ENCODE assay signal across 24 cellular contexts in the genomic region with DNA sequence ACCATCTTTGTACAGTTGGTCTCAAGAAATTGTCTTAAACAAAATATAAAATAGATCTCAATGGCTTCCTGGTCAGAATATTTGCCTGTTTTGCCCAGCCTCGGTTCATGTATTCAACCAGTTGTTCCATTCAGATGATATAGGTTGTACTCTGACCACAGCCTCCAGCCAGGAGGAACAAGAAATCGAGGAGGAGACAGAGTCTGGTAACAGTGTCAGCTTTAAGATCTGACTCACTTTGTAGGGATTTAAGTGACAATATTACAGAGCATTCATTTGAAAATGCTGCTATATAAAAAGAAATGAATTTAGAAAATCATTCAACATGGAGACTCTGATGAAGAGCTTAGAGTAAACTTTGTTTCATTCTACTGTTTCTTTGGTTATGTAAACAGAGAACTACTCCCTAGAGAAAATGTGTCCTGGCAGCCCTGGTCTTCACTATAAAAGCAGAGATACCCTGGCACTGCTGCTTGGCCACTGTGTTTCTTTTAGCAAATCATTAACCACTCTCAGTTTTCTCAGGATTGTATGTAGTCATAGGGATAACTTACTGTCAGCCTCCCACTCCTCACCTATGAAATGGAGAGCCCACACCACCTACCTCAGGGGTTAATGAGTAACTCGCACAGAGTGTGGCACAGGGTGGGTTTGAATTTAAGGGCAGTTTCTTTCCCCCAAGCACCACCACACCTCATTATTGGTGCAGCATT. TPM values are rescaled to one million over a fixed set of nuclear protein-coding genes. Genes with fewer than 3 reads are reported as not detected.
A peak's percentile ranks its signal among the peaks of the same experiment; 100 is the strongest.
DNase-seq lines count a peak whose midpoint lies in the region; ATAC-seq, FAIRE-seq and TF ChIP-seq lines count a peak whose summit lies in the region.
"Had no signal": no experiment of that assay in that cellular context is flagged by ENCODE, and none has a peak within 500 bp of the region (broad histone marks: within the 10 kb centered on the region; RNA-seq: fewer than 3 reads in every experiment).

No MANE protein-coding gene starts in this region.

- H3K36me3 ChIP-seq in endocrine pancreas (ENCODE audit: control insufficient read depth, insufficient read depth, low read length) = no peaks in the 10 kb centered on the region
- H3K36me3 ChIP-seq in mesenchymal stem cell (ENCODE audit: control insufficient read depth in 1 of 2, insufficient read depth in 2 of 2, low read depth in 1 of 2, low read length in 2 of 2) = peaks cover 0 to 4% of the 10 kb centered on the region in 2 experiments
- H3K36me3 ChIP-seq in small intestine (ENCODE audit: control insufficient read depth in 2 of 2, insufficient read depth in 2 of 2, low read length in 2 of 2) = no peaks in the 10 kb centered on the region
- H3K36me3 ChIP-seq: breast epithelium, SJSA1, upper lobe of left lung had no signal

- no peak overlapping the region for H2BK5ac ChIP-seq in mesenchymal stem cell (ENCODE audit: low read depth, low read length, poor library complexity, severe bottlenecking)

- DNase-seq in DMS53 treated with DMSO at 0.1 percent for 48 hours (lab: John Stamatoyannopoulos, UW; ENCODE audit: unreplicated experiment) (peak; percentile 82), mesenchymal stem cell (no peak), small intestine (peak; percentile 58)
- no peak for DNase-seq in activated T-cell treated with anti-CD3 and anti-CD28 coated beads, Interleukin-2, amount 50 U/mL, for 24 hours
- DNase-seq: activated gamma-delta T cell; cortex of kidney; DMS 273 treated with DMSO at 0.1 percent for 48 hours; H9; left ventricle myocardium superior; NCI-H1417 treated with DMSO at 0.1 percent for 48 hours; NCI-H510A; nucleus accumbens; retina; stimulated activated CD4-positive, alpha-beta T cell treated with anti-CD3 and anti-CD28 coated beads, Interleukin-12 subunit alpha, Interleukin-12 subunit beta, amount 100 ng/mL, for 4 hours; stomach; T-helper 17 cell; upper lobe of left lung had no signal

- H4K91ac ChIP-seq in mesenchymal stem cell (ENCODE audit: low read length) = no peak overlapping the region

- H2BK15ac ChIP-seq in mesenchymal stem cell (ENCODE audit: low read depth, poor library complexity, severe bottlenecking) = no peak overlapping the region

- TF ChIP-seq POLR2A in GM18505 (IDR thresholded peaks at IDR 0.05; ENCODE audit: borderline replicate concordance, extremely low read depth, insufficient read depth, insufficient read length) = no peak

- ATAC-seq in GM21390 (IDR thresholded peaks at IDR 0.05; ENCODE audit: unreplicated experiment) (no peak), GM18505 (IDR thresholded peaks at IDR 0.05; ENCODE audit: unreplicated experiment) (no peak)
- ATAC-seq: left ventricle myocardium superior, T-helper 17 cell had no signal

- no peak overlapping the region for H3K14ac ChIP-seq in mesenchymal stem cell (ENCODE audit: low read length in 2 of 2)

- peak overlapping the region; percentile 37 for H3K4me2 ChIP-seq in mesenchymal stem cell (ENCODE audit: low read length, poor library complexity, severe bottlenecking)

- H3K4me1 Mint-ChIP-seq in activated T-cell treated with anti-CD3 and anti-CD28 coated beads, Interleukin-2, amount 50 U/mL, for 24 hours (ENCODE audit: low read depth) = no peaks in the 10 kb centered on the region
- H3K4me1 Mint-ChIP-seq: CD14-positive monocyte, T-helper 17 cell had no signal

- H3K79me1 ChIP-seq in mesenchymal stem cell (replicated peaks; ENCODE audit: low read length, poor library complexity, severe bottlenecking) = no peaks in the 10 kb centered on the region

- no peaks in the 10 kb centered on the region for H3K9me3 Mint-ChIP-seq in activated T-cell treated with anti-CD3 and anti-CD28 coated beads, Interleukin-2, amount 50 U/mL, for 24 hours

- no peak for FAIRE-seq in small intestine (lab: Jason Lieb, UNC)
- FAIRE-seq: G401.6 had no signal

- H3K4me3 ChIP-seq in endocrine pancreas (ENCODE audit: control insufficient read depth, insufficient read depth, low read length) (peak overlapping the region; percentile 52), mesenchymal stem cell (ENCODE audit: insufficient read depth in 1 of 2, low read depth in 1 of 2, low read length in 2 of 2) (no peak overlapping the region), small intestine (ENCODE audit: low read depth in 1 of 2, low read length in 2 of 2) (no peak overlapping the region)
- H3K4me3 ChIP-seq: breast epithelium, SJSA1, stomach, upper lobe of left lung had no signal

- H3K27ac ChIP-seq in mesenchymal stem cell (ENCODE audit: low read length, poor library complexity, severe bottlenecking) = peak overlapping the region; percentile 86
- peak overlapping the region; percentile 10 to 30 for H3K27ac ChIP-seq in small intestine (ENCODE audit: low read depth in 1 of 2, low read length in 1 of 2)
- H3K27ac ChIP-seq: breast epithelium, SJSA1, stomach, upper lobe of left lung had no signal

- no peak overlapping the region for H2AK5ac ChIP-seq in mesenchymal stem cell (ENCODE audit: low read length, severe bottlenecking)

- H3K27me3 ChIP-seq in endocrine pancreas (ENCODE audit: control insufficient read depth, insufficient read depth, low read length) (no peaks in the 10 kb centered on the region), mesenchymal stem cell (ENCODE audit: control insufficient read depth in 1 of 2, insufficient read depth in 1 of 2, low read length in 2 of 2) (peaks cover 0 to 4% of the 10 kb centered on the region in 2 experiments), small intestine (ENCODE audit: control insufficient read depth in 2 of 2, insufficient read depth in 2 of 2, low read length in 2 of 2) (no peaks in the 10 kb centered on the region)
- H3K27me3 ChIP-seq: SJSA1, upper lobe of left lung had no signal

- H3K23ac ChIP-seq in mesenchymal stem cell (ENCODE audit: low read length in 2 of 2) = no peak overlapping the region

- H3K4me1 ChIP-seq in endocrine pancreas (ENCODE audit: control insufficient read depth, insufficient read depth, low read length) = no peaks in the 10 kb centered on the region
- no peaks in the 10 kb centered on the region for H3K4me1 ChIP-seq in mesenchymal stem cell (ENCODE audit: control insufficient read depth, insufficient read depth, low read depth, low read length)
- H3K4me1 ChIP-seq in small intestine (ENCODE audit: control insufficient read depth in 2 of 2, insufficient read depth in 1 of 2, low read depth in 1 of 2, low read length in 1 of 2) = no peaks in the 10 kb centered on the region
- H3K4me1 ChIP-seq: breast epithelium, SJSA1, stomach, upper lobe of left lung had no signal

- H3K27me3 Mint-ChIP-seq in activated T-cell treated with anti-CD3 and anti-CD28 coated beads, Interleukin-2, amount 50 U/mL, for 24 hours = peaks cover 35% of the 10 kb centered on the region
- H3K27me3 Mint-ChIP-seq: T-helper 17 cell had no signal

- no peak overlapping the region for H3K18ac ChIP-seq in mesenchymal stem cell (ENCODE audit: low read depth in 1 of 2, low read length in 2 of 2)

- H3K9ac ChIP-seq in endocrine pancreas (ENCODE audit: control insufficient read depth, insufficient read depth, low read length) = no peak overlapping the region
- H3K9ac ChIP-seq in mesenchymal stem cell (ENCODE audit: low read length) = no peak overlapping the region

- no peak overlapping the region for H2AFZ ChIP-seq in mesenchymal stem cell (ENCODE audit: low read depth, low read length)

- H3K4me3 Mint-ChIP-seq in activated T-cell treated with anti-CD3 and anti-CD28 coated beads, Interleukin-2, amount 50 U/mL, for 24 hours = no peak overlapping the region
- H3K4me3 Mint-ChIP-seq: CD14-positive monocyte, T-helper 17 cell had no signal

- no peak overlapping the region for H3K27ac Mint-ChIP-seq in activated T-cell treated with anti-CD3 and anti-CD28 coated beads, Interleukin-2, amount 50 U/mL, for 24 hours
- H3K27ac Mint-ChIP-seq: CD14-positive monocyte, T-helper 17 cell had no signal

- H2BK12ac ChIP-seq in mesenchymal stem cell (ENCODE audit: low read length in 2 of 2) = no peak overlapping the region

- WGBS in mesenchymal stem cell = 100% methylated on average over 1 of the region's 3 CpGs
- WGBS in small intestine, 3 donors = 27 to 61% (median 50%) methylated on average over 3 of the region's 3 CpGs

- no peak overlapping the region for H2BK120ac ChIP-seq in mesenchymal stem cell (ENCODE audit: low read depth, low read length)

- H4K8ac ChIP-seq in mesenchymal stem cell (ENCODE audit: low read length) = no peak overlapping the region

- H3K36me3 Mint-ChIP-seq in activated T-cell treated with anti-CD3 and anti-CD28 coated beads, Interleukin-2, amount 50 U/mL, for 24 hours (ENCODE audit: low read depth) = peaks cover 17% of the 10 kb centered on the region

- H3K4ac ChIP-seq in mesenchymal stem cell (ENCODE audit: low read depth in 1 of 2, low read length in 2 of 2) = no peak overlapping the region

- H3K9me3 ChIP-seq in endocrine pancreas (ENCODE audit: control insufficient read depth, low read length) = no peaks in the 10 kb centered on the region
- H3K9me3 ChIP-seq in mesenchymal stem cell (ENCODE audit: control insufficient read depth, low read length) = no peaks in the 10 kb centered on the region
- no peaks in the 10 kb centered on the region for H3K9me3 ChIP-seq in small intestine (ENCODE audit: control insufficient read depth, low read depth)
- H3K9me3 ChIP-seq: breast epithelium, SJSA1, upper lobe of left lung had no signal

RNA-seq across cellular contexts. Expression of a gene that starts 53.5 kb away (rescaled TPM):
- polyA plus RNA-seq in mesenchymal stem cell (2013, experiment 1 of 2) = not detected
- polyA plus RNA-seq in mesenchymal stem cell (2013, experiment 2 of 2) = not detected
- not detected for polyA plus RNA-seq in small intestine
- polyA plus RNA-seq: CD14-positive monocyte, stomach had no signal

Comparison
In these comparisons a context has a peak if more than half of its experiments do, and no peak if none do; other contexts are left out.
1. DNase-seq: peak in DMS53 treated with DMSO at 0.1 percent for 48 hours (single experiment) and small intestine (single experiment); none in mesenchymal stem cell (single experiment) and activated T-cell treated with anti-CD3 and anti-CD28 coated beads, Interleukin-2, amount 50 U/mL, for 24 hours (single experiment).